ENCODE assay signal across 14 cellular contexts in genomic region chr17:77869041-77869595, GRCh38.
DNase-seq lines count a peak whose midpoint lies in the region; ATAC-seq and TF ChIP-seq lines count a peak whose summit lies in the region.
"Had no signal": no experiment of that assay in that cellular context is flagged by ENCODE, and none has a peak within 500 bp of the region (broad histone marks: within the 10 kb centered on the region; RNA-seq: fewer than 3 reads in every experiment).

No MANE protein-coding gene starts in this region.

- peaks cover 41% of the 10 kb centered on the region for H3K27me3 Mint-ChIP-seq in chondrocyte (ENCODE audit: low read depth)
- H3K27me3 Mint-ChIP-seq in activated CD8-positive, alpha-beta memory T cell treated with anti-CD3 and anti-CD28 coated beads, Interleukin-2, amount 10 ng/mL, durations not matched to agents 7 days and 5 days = peaks cover 7% of the 10 kb centered on the region
- H3K27me3 Mint-ChIP-seq: CD4-positive, CD25-positive, alpha-beta regulatory T cell; stimulated activated naive CD8-positive, alpha-beta T cell treated with anti-CD3 and anti-CD28 coated beads, Interleukin-15, Interleukin-2, amounts not matched to agents 100 ng/mL and 50 ng/mL, for 24 hours had no signal

- no peaks in the 10 kb centered on the region for H3K36me3 Mint-ChIP-seq in chondrocyte (ENCODE audit: low read depth)
- no peaks in the 10 kb centered on the region for H3K36me3 Mint-ChIP-seq in activated CD8-positive, alpha-beta memory T cell treated with anti-CD3 and anti-CD28 coated beads, Interleukin-2, amount 10 ng/mL, durations not matched to agents 7 days and 5 days
- H3K36me3 Mint-ChIP-seq: CD4-positive, CD25-positive, alpha-beta regulatory T cell had no signal

- peaks cover 10% of the 10 kb centered on the region for H3F3A ChIP-seq in DOHH2 (ENCODE audit: control insufficient read depth, insufficient read depth)

- no peak for TF ChIP-seq POLR2A in spleen (IDR thresholded peaks at IDR 0.05)

- H3K9me3 ChIP-seq in DOHH2 (ENCODE audit: control insufficient read depth, insufficient read depth, low read length) (no peaks in the 10 kb centered on the region), spleen (no peaks in the 10 kb centered on the region)
- H3K9me3 ChIP-seq: vagina had no signal

- H3K9me2 ChIP-seq in DOHH2 (replicated peaks; ENCODE audit: control insufficient read depth, low read length) = no peaks in the 10 kb centered on the region

- H3K36me3 ChIP-seq in DOHH2 (ENCODE audit: control insufficient read depth, low read length) (no peaks in the 10 kb centered on the region), spleen (no peaks in the 10 kb centered on the region)
- H3K36me3 ChIP-seq: vagina had no signal

- H3K9me3 Mint-ChIP-seq in chondrocyte (ENCODE audit: low read depth) = no peaks in the 10 kb centered on the region
- no peaks in the 10 kb centered on the region for H3K9me3 Mint-ChIP-seq in activated CD8-positive, alpha-beta memory T cell treated with anti-CD3 and anti-CD28 coated beads, Interleukin-2, amount 10 ng/mL, durations not matched to agents 7 days and 5 days (ENCODE audit: low read depth)
- H3K9me3 Mint-ChIP-seq: stimulated activated naive CD8-positive, alpha-beta T cell treated with anti-CD3 and anti-CD28 coated beads, Interleukin-15, Interleukin-2, amounts not matched to agents 100 ng/mL and 50 ng/mL, for 24 hours had no signal

- H3K4me3 ChIP-seq in DOHH2 (ENCODE audit: low read length) (peak overlapping the region; percentile 57), spleen (peak overlapping the region in 1 of 8 donors; percentile 56)
- H3K4me3 ChIP-seq: vagina had no signal

- H3K27me3 ChIP-seq in DOHH2 (ENCODE audit: control insufficient read depth, low read length) (no peaks in the 10 kb centered on the region), spleen (replicated peaks in 1 of 7) (peaks cover 0 to 3% (median 0%) of the 10 kb centered on the region in 7 donors)
- H3K27me3 ChIP-seq: vagina had no signal

- H3K27ac ChIP-seq in DOHH2 (ENCODE audit: low read depth, low read length) (peak overlapping the region; percentile 67), spleen (peak overlapping the region in 7 of 8 donors; percentile 66 to 91 (median 82))
- H3K27ac ChIP-seq: vagina had no signal

- H3K79me2 ChIP-seq in DOHH2 (ENCODE audit: control insufficient read depth, low read length) = no peaks in the 10 kb centered on the region

- ATAC-seq in HG02642 (IDR thresholded peaks at IDR 0.05; ENCODE audit: poor library complexity, unreplicated experiment) (peak; percentile 1), HG02798 (IDR thresholded peaks at IDR 0.05; ENCODE audit: poor library complexity, unreplicated experiment) (no peak)
- no peak for ATAC-seq in activated CD8-positive, alpha-beta memory T cell treated with anti-CD3 and anti-CD28 coated beads, Interleukin-2, amount 10 ng/mL, durations not matched to agents 7 days and 5 days

- no peak overlapping the region for H3K4me3 Mint-ChIP-seq in chondrocyte (ENCODE audit: unreplicated experiment)
- H3K4me3 Mint-ChIP-seq in activated CD8-positive, alpha-beta memory T cell treated with anti-CD3 and anti-CD28 coated beads, Interleukin-2, amount 10 ng/mL, durations not matched to agents 7 days and 5 days = no peak overlapping the region
- H3K4me3 Mint-ChIP-seq: activated CD4-positive, alpha-beta T cell treated with anti-CD3 and anti-CD28 coated beads for 36 hours had no signal

- intact Hi-C loops in spleen (cut with DNase I; ENCODE audit: low total_unique reads) = no loop called here

- H3K4me1 Mint-ChIP-seq in chondrocyte (ENCODE audit: low read depth) = peaks cover 4% of the 10 kb centered on the region
- peaks cover 39% of the 10 kb centered on the region for H3K4me1 Mint-ChIP-seq in activated CD8-positive, alpha-beta memory T cell treated with anti-CD3 and anti-CD28 coated beads, Interleukin-2, amount 10 ng/mL, durations not matched to agents 7 days and 5 days

- H3K27ac Mint-ChIP-seq in chondrocyte (ENCODE audit: unreplicated experiment) = no peak overlapping the region
- no peak overlapping the region for H3K27ac Mint-ChIP-seq in activated CD8-positive, alpha-beta memory T cell treated with anti-CD3 and anti-CD28 coated beads, Interleukin-2, amount 10 ng/mL, durations not matched to agents 7 days and 5 days
- H3K27ac Mint-ChIP-seq: activated CD4-positive, alpha-beta T cell treated with anti-CD3 and anti-CD28 coated beads for 36 hours; stimulated activated naive CD8-positive, alpha-beta T cell treated with anti-CD3 and anti-CD28 coated beads, Interleukin-15, Interleukin-2, amounts not matched to agents 100 ng/mL and 50 ng/mL, for 24 hours had no signal

- H3K4me2 ChIP-seq in DOHH2 (ENCODE audit: low read length) = peak overlapping the region; percentile 81

- H3K4me1 ChIP-seq in DOHH2 (ENCODE audit: control insufficient read depth, low read length) (peaks cover 39% of the 10 kb centered on the region), spleen (peaks cover 10 to 90% (median 49%) of the 10 kb centered on the region in 6 donors)

- H4K20me1 ChIP-seq in DOHH2 (ENCODE audit: control insufficient read depth, insufficient read depth, low read depth, low read length) = no peaks in the 10 kb centered on the region

- 63 to 72% (median 65%) methylated on average over 9 to 11 of the region's 11 CpGs for WGBS in spleen, 5 donors

- peak; percentile 47 for DNase-seq in chondrocyte (ENCODE audit: low spot score)
- DNase-seq in spleen = peak; percentile 81
- no peak for DNase-seq in activated CD8-positive, alpha-beta memory T cell treated with anti-CD3 and anti-CD28 coated beads, Interleukin-2, amount 10 ng/mL, durations not matched to agents 7 days and 5 days
- no peak for DNase-seq in nucleus accumbens (lab: John Stamatoyannopoulos, UW)
- DNase-seq: NCI-H2029 treated with DMSO at 0.1 percent for 48 hours, NCI-H526, small intestine had no signal

- CTCF ChIA-PET in activated CD8-positive, alpha-beta memory T cell treated with anti-CD3 and anti-CD28 coated beads, Interleukin-2, amount 10 ng/mL, durations not matched to agents 7 days and 5 days (lab: Charles Lee) = no interaction called here

- TF ChIP-seq CTCF in DOHH2 (IDR thresholded peaks at IDR 0.05; ENCODE audit: low read depth, low read length, poor library complexity, severe bottlenecking) = no peak
- no peak for TF ChIP-seq CTCF in chondrocyte (IDR thresholded peaks at IDR 0.05)
- no peak for TF ChIP-seq CTCF in spleen (IDR thresholded peaks at IDR 0.05 in 8 of 11, conservative IDR thresholded peaks at IDR 0.05 in 3 of 11)

Comparison
In these comparisons a context has a peak if more than half of its experiments do, and no peak if none do; other contexts are left out.
1. DNase-seq: peak in chondrocyte (single experiment) and spleen (single experiment); none in activated CD8-positive, alpha-beta memory T cell treated with anti-CD3 and anti-CD28 coated beads, Interleukin-2, amount 10 ng/mL, durations not matched to agents 7 days and 5 days (single experiment) and nucleus accumbens (0 of 56).